Comparison of ENCODE assay signal across 13 cellular contexts in genomic region chr1:54360165-54361005, GRCh38. TPM values are rescaled to one million over a fixed set of nuclear protein-coding genes. Genes with fewer than 3 reads are reported as not detected.
DNase-seq lines count a peak whose midpoint lies in the region; ATAC-seq and TF ChIP-seq lines count a peak whose summit lies in the region.
"Had no signal": no experiment of that assay in that cellular context is flagged by ENCODE, and none has a peak within 500 bp of the region (broad histone marks: within the 10 kb centered on the region; RNA-seq: fewer than 3 reads in every experiment).

No MANE protein-coding gene starts in this region.

- RAD21 ChIA-PET in HCT116 (lab: Charles Lee; ENCODE audit: low non-redundant PET in 1 of 2, low total read pairs in 2 of 2, uncharacterized antibody in 2 of 2, unreplicated experiment in 2 of 2): no interaction called here

- H3K9me3 ChIP-seq in DOHH2 (ENCODE audit: control insufficient read depth, insufficient read depth, low read length) (no peaks in the 10 kb centered on the region), HCT116 (ENCODE audit: control insufficient read depth in 1 of 2, insufficient read depth in 1 of 2, low read depth in 1 of 2, low read length in 2 of 2) (no peaks in the 10 kb centered on the region)
- H3K9me3 ChIP-seq: BE2C, Peyer's patch had no signal

- POLR2A ChIA-PET in HCT116 (lab: Charles Lee): no interaction called here

- H3K27me3 Mint-ChIP-seq in activated T-helper 1 cell treated with anti-CD3 and anti-CD28 coated beads, Interleukin-12 subunit alpha, Interleukin-12 subunit beta, Interleukin-2, Interleukin-4 antibody, amounts not matched to agents 30 ng/mL and 10 ng/mL and 1 ng/mL, durations not matched to agents 14 hours and 24 hours and 36 hours (ENCODE audit: insufficient read depth): no peaks in the 10 kb centered on the region
- H3K27me3 Mint-ChIP-seq: naive B cell had no signal

- no peak for TF ChIP-seq POLR2A in HCT116 (IDR thresholded peaks at IDR 0.05; ENCODE audit: borderline replicate concordance, extremely low read depth, insufficient read depth, insufficient read length)

- no peaks in the 10 kb centered on the region for H4K20me1 ChIP-seq in DOHH2 (ENCODE audit: control insufficient read depth, insufficient read depth, low read depth, low read length)
- no peaks in the 10 kb centered on the region; the same call in 1 of the 2 replicates for H4K20me1 ChIP-seq in HCT116 (ENCODE audit: insufficient read depth)

- no peaks in the 10 kb centered on the region for H3K9me3 Mint-ChIP-seq in activated T-helper 1 cell treated with anti-CD3 and anti-CD28 coated beads, Interleukin-12 subunit alpha, Interleukin-12 subunit beta, Interleukin-2, Interleukin-4 antibody, amounts not matched to agents 30 ng/mL and 10 ng/mL and 1 ng/mL, durations not matched to agents 14 hours and 24 hours and 36 hours
- H3K9me3 Mint-ChIP-seq: IgD-negative memory B cell, naive B cell had no signal

- CTCF ChIA-PET in HCT116 (lab: Charles Lee): no interaction called here

- no peak overlapping the region for H3K9ac ChIP-seq in HCT116 (ENCODE audit: low read length)

- no peak overlapping the region for H2AFZ ChIP-seq in HCT116 (ENCODE audit: low read depth, low read length, poor library complexity, severe bottlenecking)

- peaks cover 5% of the 10 kb centered on the region; the same call in 1 of the 2 replicates for H3F3A ChIP-seq in DOHH2 (ENCODE audit: control insufficient read depth, insufficient read depth)

- TF ChIP-seq RAD21 in HCT116 (IDR thresholded peaks at IDR 0.05; ENCODE audit: low read depth): peak; percentile 47; the same call in 1 of the 2 replicates

- ATAC-seq in HCT116 (no peak), left lobe of liver (peak; percentile 6), HG03280 (IDR thresholded peaks at IDR 0.05; ENCODE audit: unreplicated experiment) (no peak)

- H3K4me1 Mint-ChIP-seq in activated T-helper 1 cell treated with anti-CD3 and anti-CD28 coated beads, Interleukin-12 subunit alpha, Interleukin-12 subunit beta, Interleukin-2, Interleukin-4 antibody, amounts not matched to agents 30 ng/mL and 10 ng/mL and 1 ng/mL, durations not matched to agents 14 hours and 24 hours and 36 hours (ENCODE audit: low read depth): peaks cover 92% of the 10 kb centered on the region

- H3K27ac ChIP-seq in DOHH2 (ENCODE audit: low read depth, low read length): peak overlapping the region; percentile 22; the same call in 1 of the 2 replicates
- H3K27ac ChIP-seq in HCT116 (ENCODE audit: low read depth, low read length): no peak overlapping the region
- H3K27ac ChIP-seq: Peyer's patch had no signal

- no peak overlapping the region for H3K4me3 Mint-ChIP-seq in activated T-helper 1 cell treated with anti-CD3 and anti-CD28 coated beads, Interleukin-12 subunit alpha, Interleukin-12 subunit beta, Interleukin-2, Interleukin-4 antibody, amounts not matched to agents 30 ng/mL and 10 ng/mL and 1 ng/mL, durations not matched to agents 14 hours and 24 hours and 36 hours
- H3K4me3 Mint-ChIP-seq: naive B cell had no signal

- peaks cover 28% of the 10 kb centered on the region for H3K36me3 Mint-ChIP-seq in activated T-helper 1 cell treated with anti-CD3 and anti-CD28 coated beads, Interleukin-12 subunit alpha, Interleukin-12 subunit beta, Interleukin-2, Interleukin-4 antibody, amounts not matched to agents 30 ng/mL and 10 ng/mL and 1 ng/mL, durations not matched to agents 14 hours and 24 hours and 36 hours (ENCODE audit: low read depth)
- H3K36me3 Mint-ChIP-seq: naive B cell had no signal

- no peaks in the 10 kb centered on the region for H3K79me2 ChIP-seq in DOHH2 (ENCODE audit: control insufficient read depth, low read length)
- no peaks in the 10 kb centered on the region for H3K79me2 ChIP-seq in HCT116 (ENCODE audit: insufficient read depth, low read length)

- H3K4me3 ChIP-seq in DOHH2 (ENCODE audit: low read length): no peak overlapping the region
- H3K4me3 ChIP-seq in HCT116 (replicated peaks in 1 of 2; ENCODE audit: low read depth in 1 of 2, low read length in 2 of 2): no peak overlapping the region
- H3K4me3 ChIP-seq: Peyer's patch had no signal

- intact Hi-C loops in HCT116 (cut with micrococcal nuclease): no loop called here
- intact Hi-C loops in activated T-helper 1 cell treated with anti-CD3 and anti-CD28 coated beads, Interleukin-12 subunit alpha, Interleukin-12 subunit beta, Interleukin-2, Interleukin-4 antibody, amounts not matched to agents 30 ng/mL and 10 ng/mL and 1 ng/mL, durations not matched to agents 14 hours and 24 hours and 36 hours (cut with micrococcal nuclease): no loop called here

- TF ChIP-seq CTCF in DOHH2 (IDR thresholded peaks at IDR 0.05; ENCODE audit: low read depth, low read length, poor library complexity, severe bottlenecking) (peak; percentile 17), HCT116 (IDR thresholded peaks at IDR 0.05 in 2 of 3, conservative IDR thresholded peaks at IDR 0.05 in 1 of 3; ENCODE audit: borderline replicate concordance in 1 of 3, insufficient read depth in 1 of 3, low read depth in 2 of 3, low read length in 2 of 3) (peak; percentile 9 to 26 (median 9); a peak in 1 of 6 replicates)

- H3K4me1 ChIP-seq in DOHH2 (ENCODE audit: control insufficient read depth, low read length) (peaks cover 74% of the 10 kb centered on the region), HCT116 (ENCODE audit: control insufficient read depth in 1 of 2, insufficient read depth in 2 of 2, low read length in 2 of 2) (peaks cover 0 to 10% of the 10 kb centered on the region in 2 experiments; a peak in 1 of 4 replicates)

- peak overlapping the region; percentile 45 for H3K27ac Mint-ChIP-seq in activated T-helper 1 cell treated with anti-CD3 and anti-CD28 coated beads, Interleukin-12 subunit alpha, Interleukin-12 subunit beta, Interleukin-2, Interleukin-4 antibody, amounts not matched to agents 30 ng/mL and 10 ng/mL and 1 ng/mL, durations not matched to agents 14 hours and 24 hours and 36 hours

- H3K4me2 ChIP-seq in DOHH2 (ENCODE audit: low read length) (peak overlapping the region; percentile 60), HCT116 (ENCODE audit: low read length) (no peak overlapping the region)

- BruUV-seq in HCT116 (replicated peaks; lab: Mats Ljungman, UMichigan): no TSS peak

- H3K27me3 ChIP-seq in DOHH2 (ENCODE audit: control insufficient read depth, low read length) (no peaks in the 10 kb centered on the region), HCT116 (ENCODE audit: insufficient read depth, low read length) (no peaks in the 10 kb centered on the region)
- H3K27me3 ChIP-seq: BE2C, Peyer's patch had no signal

- no peaks in the 10 kb centered on the region for H3K9me2 ChIP-seq in DOHH2 (replicated peaks; ENCODE audit: control insufficient read depth, low read length)
- H3K9me2 ChIP-seq in HCT116 (ENCODE audit: insufficient read depth): no peaks in the 10 kb centered on the region

- DNase-seq in HCT116 (ENCODE audit: low read depth, low spot score): no peak
- no peak for DNase-seq in activated T-helper 1 cell treated with anti-CD3 and anti-CD28 coated beads, Interleukin-12 subunit alpha, Interleukin-12 subunit beta, Interleukin-2, Interleukin-4 antibody, amounts not matched to agents 30 ng/mL and 10 ng/mL and 1 ng/mL, durations not matched to agents 14 hours and 24 hours and 36 hours (ENCODE audit: low spot score)
- no peak for DNase-seq in left lobe of liver (ENCODE audit: low spot score)
- no peak for DNase-seq in amygdala (lab: John Stamatoyannopoulos, UW)
- no peak for DNase-seq in NCI-H524 (lab: John Stamatoyannopoulos, UW)
- DNase-seq: BE2C, naive B cell, NCI-H146, NCI-H510A treated with DMSO at 0.1 percent for 48 hours, Peyer's patch had no signal

- no peaks in the 10 kb centered on the region for H3K36me3 ChIP-seq in DOHH2 (ENCODE audit: control insufficient read depth, low read length)
- H3K36me3 ChIP-seq in HCT116 (ENCODE audit: control insufficient read depth in 1 of 2, insufficient read depth in 2 of 2, low read length in 2 of 2): no peaks in the 10 kb centered on the region; a peak in 1 of 4 replicates

TF ChIP-seq in HCT116, 20 proteins besides CTCF, POLR2A, EP300 and RAD21:
- TF ChIP-seq YY1 (IDR thresholded peaks at IDR 0.05; ENCODE audit: extremely low read depth, insufficient replicate concordance, low read depth, low read length) (no peak), EZH2 (IDR thresholded peaks at IDR 0.05) (no peak), CEBPB (IDR thresholded peaks at IDR 0.05; ENCODE audit: low read depth) (no peak), ELF1 (IDR thresholded peaks at IDR 0.05; ENCODE audit: borderline replicate concordance, low read depth) (no peak)

RNA-seq across cellular contexts. Expression of gene SSBP3, which starts 45.8 kb away (rescaled TPM):
- total RNA-seq in HCT116 (2021; ENCODE audit: unreplicated experiment): 37.5 TPM
- polyA plus RNA-seq in HCT116 (2012): 19.1 and 23.8 TPM in 2 replicates
- total RNA-seq in activated T-helper 1 cell treated with anti-CD3 and anti-CD28 coated beads, Interleukin-12 subunit alpha, Interleukin-12 subunit beta, Interleukin-2, Interleukin-4 antibody, amounts not matched to agents 30 ng/mL and 10 ng/mL and 1 ng/mL, durations not matched to agents 14 hours and 24 hours and 36 hours: 98.0 and 110 TPM in 2 replicates
- total RNA-seq in left lobe of liver: 21.7 TPM
